ENCODE assay signal across 2 cellular contexts in genomic region chr5:107806271-107806670, GRCh38.
TF ChIP-seq lines count a peak whose summit lies in the region.

No MANE protein-coding gene starts in this region.

TF ChIP-seq in IMR-90, 13 proteins besides CTCF, POLR2A, EP300 and RAD21:
- TF ChIP-seq CEBPB (IDR thresholded peaks at IDR 0.05; ENCODE audit: low read depth, low read length) (no peak), USF2 (IDR thresholded peaks at IDR 0.05; ENCODE audit: low read depth, low read length) (no peak), MAFK (IDR thresholded peaks at IDR 0.05; ENCODE audit: low read depth, low read length) (no peak), SMC3 (IDR thresholded peaks at IDR 0.05; ENCODE audit: low read depth, low read length) (no peak), FOS (IDR thresholded peaks at IDR 0.05; ENCODE audit: low read depth, low read length) (no peak), MAZ (IDR thresholded peaks at IDR 0.05; ENCODE audit: borderline replicate concordance, low read depth, low read length) (no peak), RFX5 (IDR thresholded peaks at IDR 0.05; ENCODE audit: low read depth, low read length) (no peak), NFE2L2 (IDR thresholded peaks at IDR 0.05; ENCODE audit: low read depth, low read length) (no peak), MXI1 (IDR thresholded peaks at IDR 0.05; ENCODE audit: borderline replicate concordance, low read depth, low read length) (no peak), CHD1 (IDR thresholded peaks at IDR 0.05; ENCODE audit: low read depth, low read length) (no peak), BHLHE40 (IDR thresholded peaks at IDR 0.05; ENCODE audit: low read depth, low read length) (no peak), ELK1 (IDR thresholded peaks at IDR 0.05; ENCODE audit: borderline replicate concordance, low read depth, low read length) (no peak), RCOR1 (IDR thresholded peaks at IDR 0.05; ENCODE audit: insufficient replicate concordance, low read length) (no peak)

TF ChIP-seq in H1, 55 proteins besides CTCF, POLR2A, EP300 and RAD21:
- no peak for TF ChIP-seq GTF2F1 (IDR thresholded peaks at IDR 0.05; ENCODE audit: borderline replicate concordance, low read depth, low read length)
- TF ChIP-seq SRF (IDR thresholded peaks at IDR 0.05; ENCODE audit: low read depth, low read length), result no peak
